30 cellular contexts compared by ENCODE assay signal in the genomic region with DNA sequence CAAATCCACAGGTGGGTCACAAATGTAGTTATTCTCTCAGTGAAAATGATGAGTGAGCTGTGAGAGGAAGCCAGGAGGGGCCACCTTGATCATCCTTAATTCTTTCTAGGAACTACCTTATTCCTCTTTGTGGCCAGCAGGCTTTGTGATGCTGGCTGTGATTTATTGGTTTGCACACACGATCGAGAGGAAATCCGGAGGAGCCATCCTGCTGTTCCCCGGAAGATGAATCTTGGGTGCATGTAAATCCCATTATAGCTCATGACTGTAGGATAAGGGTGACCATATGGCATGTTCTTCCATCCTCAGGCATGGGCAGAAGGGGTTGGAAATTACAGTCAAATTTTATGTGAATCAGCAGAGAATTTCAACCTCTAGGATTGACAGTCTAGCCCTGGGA.
"Had no signal": no experiment of that assay in that cellular context is flagged by ENCODE, and none has a peak within 500 bp of the region (broad histone marks: within the 10 kb centered on the region; RNA-seq: fewer than 3 reads in every experiment).

No MANE protein-coding gene starts in this region.

- H3K27ac ChIP-seq: coronary artery, esophagus squamous epithelium, neural progenitor cell, parathyroid adenoma, testis, tibial artery had no signal

- H3K27ac Mint-ChIP-seq: effector memory CD8-positive, alpha-beta T cell; immature natural killer cell; nephron; neural progenitor cell; progenitor cell of endocrine pancreas; stimulated activated naive CD8-positive, alpha-beta T cell treated with anti-CD3 and anti-CD28 coated beads, Interleukin-15, amount 100 ng/mL, for 72 hours; type B pancreatic cell had no signal

- H3K36me3 Mint-ChIP-seq: immature natural killer cell had no signal

- H3K27me3 ChIP-seq: esophagus squamous epithelium, neural progenitor cell, testis, tibial artery had no signal

- H3K4me1 ChIP-seq: esophagus squamous epithelium, neural progenitor cell, parathyroid adenoma, testis had no signal

- H3K9ac ChIP-seq: neural progenitor cell, parathyroid adenoma had no signal

- H3K9me3 ChIP-seq: esophagus squamous epithelium, testis, tibial artery had no signal

- FAIRE-seq: endometrium had no signal

- H2AFZ ChIP-seq: neural progenitor cell, parathyroid adenoma had no signal

- H3K4me2 ChIP-seq: neural progenitor cell, smooth muscle cell had no signal

- H3K4me1 Mint-ChIP-seq: nephron, neural progenitor cell had no signal

- H3K79me2 ChIP-seq: parathyroid adenoma had no signal

- ATAC-seq: effector memory CD8-positive, alpha-beta T cell; naive thymus-derived CD4-positive, alpha-beta T cell; sciatic nerve; stimulated activated naive CD8-positive, alpha-beta T cell treated with anti-CD3 and anti-CD28 coated beads, Interleukin-15, amount 100 ng/mL, for 72 hours had no signal

- DNase-seq: dermis blood vessel endothelial cell; effector memory CD8-positive, alpha-beta T cell; erythroblast; esophagus squamous epithelium; foreskin melanocyte; hypothalamus; immature natural killer cell; islet precursor cell; kidney glomerular epithelial cell; mesenchymal stem cell; midbrain; naive thymus-derived CD4-positive, alpha-beta T cell; stimulated activated CD4-positive, alpha-beta T cell treated with anti-CD3 and anti-CD28 coated beads, Interleukin-12 subunit alpha, Interleukin-12 subunit beta, amount 100 ng/mL, for 4 hours; stimulated activated CD4-positive, alpha-beta T cell treated with anti-CD3 and anti-CD28 coated beads, Interleukin-1b, Interleukin-23, amount 100 ng/mL, for 48 hours; stimulated activated CD4-positive, alpha-beta T cell treated with anti-CD3 and anti-CD28 coated beads, Interleukin-4, amount 100 ng/mL, for 1 hour; stimulated activated CD8-positive, alpha-beta memory T cell treated with anti-CD3 and anti-CD28 coated beads, Interleukin-4, amount 100 ng/mL, for 48 hours; stimulated activated naive CD4-positive, alpha-beta T cell; stimulated activated naive CD8-positive, alpha-beta T cell treated with anti-CD3 and anti-CD28 coated beads, Interleukin-15, amount 100 ng/mL, for 72 hours; testis; tibial artery had no signal

- H3K4me3 Mint-ChIP-seq: effector memory CD8-positive, alpha-beta T cell; immature natural killer cell; nephron; neural progenitor cell; stimulated activated naive CD8-positive, alpha-beta T cell treated with anti-CD3 and anti-CD28 coated beads, Interleukin-15, amount 100 ng/mL, for 72 hours; type B pancreatic cell had no signal

- H3K4me3 ChIP-seq: coronary artery, esophagus squamous epithelium, lung, neural progenitor cell, smooth muscle cell, testis, tibial artery had no signal

- H3K27me3 Mint-ChIP-seq: effector memory CD8-positive, alpha-beta T cell; naive thymus-derived CD4-positive, alpha-beta T cell; progenitor cell of endocrine pancreas; stimulated activated naive CD8-positive, alpha-beta T cell treated with anti-CD3 and anti-CD28 coated beads, Interleukin-15, amount 100 ng/mL, for 72 hours; type B pancreatic cell had no signal

- H3K36me3 ChIP-seq: esophagus squamous epithelium, neural progenitor cell had no signal
